In genomic region chr6:106076139-106076538, GRCh38 we compare ENCODE assay signal across 28 cellular contexts.
"Had no signal": no experiment of that assay in that cellular context is flagged by ENCODE, and none has a peak within 500 bp of the region (broad histone marks: within the 10 kb centered on the region; RNA-seq: fewer than 3 reads in every experiment).

No MANE protein-coding gene starts in this region.

- H2AFZ ChIP-seq: hepatocyte had no signal

- H3K36me3 ChIP-seq: colonic mucosa, esophagus muscularis mucosa, esophagus squamous epithelium, gastrocnemius medialis, gastroesophageal sphincter, heart left ventricle, heart right ventricle had no signal

- DNase-seq: colonic mucosa; cortex of kidney; dermis blood vessel endothelial cell; dorsolateral prefrontal cortex; effector CD4-positive, alpha-beta T cell; effector CD8-positive, alpha-beta T cell; effector memory CD4-positive, alpha-beta T cell; effector memory CD8-positive, alpha-beta T cell; endodermal cell; erythroblast; esophagus squamous epithelium; foreskin fibroblast; foreskin keratinocyte; foreskin melanocyte; gastrocnemius medialis; glutamatergic neuron; head of caudate nucleus; heart left ventricle; heart right ventricle had no signal

- H3K9me3 ChIP-seq: colonic mucosa, esophagus muscularis mucosa, esophagus squamous epithelium, gastrocnemius medialis, gastroesophageal sphincter, heart left ventricle, heart right ventricle had no signal

- ATAC-seq: effector memory CD8-positive, alpha-beta T cell; esophagus mucosa; foreskin keratinocyte; gastrocnemius medialis; gastroesophageal sphincter; heart left ventricle; heart right ventricle had no signal

- H3K27ac ChIP-seq: colonic mucosa, coronary artery, dorsolateral prefrontal cortex, epithelial cell of prostate, esophagus muscularis mucosa, esophagus squamous epithelium, gastrocnemius medialis, gastroesophageal sphincter, heart left ventricle, heart right ventricle, hepatocyte had no signal

- FAIRE-seq: endometrium, endothelial cell of umbilical vein, frontal cortex had no signal

- H3K27me3 ChIP-seq: colonic mucosa, esophagus muscularis mucosa, esophagus squamous epithelium, foreskin keratinocyte, gastrocnemius medialis had no signal

- H3K4me3 ChIP-seq: colonic mucosa, coronary artery, dorsolateral prefrontal cortex, esophagus muscularis mucosa, esophagus squamous epithelium, gastrocnemius medialis, gastroesophageal sphincter, heart left ventricle, heart right ventricle, hepatocyte had no signal

- H3K4me1 ChIP-seq: colonic mucosa, esophagus muscularis mucosa, esophagus squamous epithelium, gastrocnemius medialis, gastroesophageal sphincter, heart left ventricle, heart right ventricle had no signal

- H3K4me2 ChIP-seq: hepatocyte had no signal
